Comparison of ENCODE assay signal across 18 cellular contexts in the genomic region with DNA sequence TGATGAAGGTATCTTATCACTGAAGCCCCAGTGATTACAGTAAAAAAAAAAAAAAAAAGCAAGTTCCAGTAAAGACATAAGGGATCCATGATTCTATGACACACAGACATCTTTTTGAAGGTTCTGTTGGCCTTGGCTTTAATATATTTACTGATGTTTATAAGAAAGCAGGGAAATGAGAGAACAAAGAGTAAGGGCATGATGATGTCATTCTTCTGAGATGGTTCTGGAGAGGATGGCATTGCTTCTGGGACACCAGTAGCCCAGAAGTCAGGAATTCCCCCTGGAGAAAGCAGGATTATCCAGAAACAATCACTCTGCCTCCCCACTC.
DNase-seq lines count a peak whose midpoint lies in the region; TF ChIP-seq lines count a peak whose summit lies in the region.
"Had no signal": no experiment of that assay in that cellular context is flagged by ENCODE, and none has a peak within 500 bp of the region (broad histone marks: within the 10 kb centered on the region; RNA-seq: fewer than 3 reads in every experiment).

No MANE protein-coding gene starts in this region.

- no peaks in the 10 kb centered on the region for H3K79me2 ChIP-seq in smooth muscle cell (ENCODE audit: low read depth)

- DNase-seq in T-helper 1 cell = no peak
- DNase-seq in smooth muscle cell (lab: John Stamatoyannopoulos, UW; ENCODE audit: unreplicated experiment) = no peak
- DNase-seq in G401 (ENCODE audit: low spot score) = no peak
- no peak for DNase-seq in midbrain (lab: John Stamatoyannopoulos, UW)
- DNase-seq in GM13977 (ENCODE audit: low spot score) = no peak
- DNase-seq: CD8-positive, alpha-beta memory T cell; central memory CD4-positive, alpha-beta T cell; heart left ventricle; KBM-7; left cardiac atrium; naive B cell; NCI-H1417; OCI-M1; stimulated activated naive CD4-positive, alpha-beta T cell had no signal

- peaks cover 4% of the 10 kb centered on the region for H3K27me3 Mint-ChIP-seq in T-helper 1 cell treated with Interleukin-12 subunit alpha and Interleukin-12 subunit beta and Interleukin-4 antibody, amounts not matched to agents 30 μg/mL and 1 μg/mL, for 36 hours (ENCODE audit: low read depth)
- H3K27me3 Mint-ChIP-seq: CD8-positive, alpha-beta memory T cell; naive B cell had no signal

- in situ Hi-C loops in G401 (cut with HindIII; ENCODE audit: low sequenced_read_pairs) = no loop called here
- in situ Hi-C loops in GM13977 (cut with MboI; ENCODE audit: low pct_unique_long_range_greater_than_20kb, low sequenced_read_pairs, unreplicated experiment) = no loop called here

- peak overlapping the region; percentile 60 for H3K4me3 Mint-ChIP-seq in T-helper 1 cell treated with Interleukin-12 subunit alpha and Interleukin-12 subunit beta and Interleukin-4 antibody, amounts not matched to agents 30 μg/mL and 1 μg/mL, for 36 hours
- H3K4me3 Mint-ChIP-seq: CD8-positive, alpha-beta memory T cell; naive B cell had no signal

- H2AFZ ChIP-seq in smooth muscle cell (ENCODE audit: low read depth) = peak overlapping the region; percentile 8

- no peaks in the 10 kb centered on the region for H3K9me3 ChIP-seq in HEK293 (ENCODE audit: control insufficient read depth, insufficient read depth, low read depth, low read length)
- H3K9me3 ChIP-seq in smooth muscle cell (replicated peaks; ENCODE audit: low read depth) = no peaks in the 10 kb centered on the region
- H3K9me3 ChIP-seq: heart left ventricle had no signal

- CTCF ChIA-PET in HEK293 (lab: Yijun Ruan, JAX) = no interaction called here

- H3K4me1 ChIP-seq in HEK293 (ENCODE audit: control insufficient read depth, insufficient read depth, low read length) = no peaks in the 10 kb centered on the region
- H3K4me1 ChIP-seq in smooth muscle cell (ENCODE audit: low read depth) = peaks cover 28% of the 10 kb centered on the region

- H3K9me3 Mint-ChIP-seq in T-helper 1 cell treated with Interleukin-12 subunit alpha and Interleukin-12 subunit beta and Interleukin-4 antibody, amounts not matched to agents 30 μg/mL and 1 μg/mL, for 36 hours = peaks cover 4% of the 10 kb centered on the region
- H3K9me3 Mint-ChIP-seq: CD8-positive, alpha-beta memory T cell; naive B cell had no signal

- H3K27ac ChIP-seq in HEK293 (ENCODE audit: extremely low read depth, low read depth, low read length) (no peak overlapping the region), angular gyrus (ENCODE audit: low read depth, low read length) (peak overlapping the region; percentile 22), smooth muscle cell (ENCODE audit: low read depth) (peak overlapping the region; percentile 89)
- H3K27ac ChIP-seq: 22Rv1, heart left ventricle had no signal

- H3K4me1 Mint-ChIP-seq in T-helper 1 cell treated with Interleukin-12 subunit alpha and Interleukin-12 subunit beta and Interleukin-4 antibody, amounts not matched to agents 30 μg/mL and 1 μg/mL, for 36 hours (ENCODE audit: low read depth) = peaks cover 29% of the 10 kb centered on the region

- no peak overlapping the region for H3K9ac ChIP-seq in smooth muscle cell (ENCODE audit: low read depth)

- peaks cover 12% of the 10 kb centered on the region for H3F3A ChIP-seq in smooth muscle cell (ENCODE audit: low read depth)

- TF ChIP-seq CTCF in HEK293 (tag by site-specific recombination; IDR thresholded peaks at IDR 0.05) (no peak), smooth muscle cell (IDR thresholded peaks at IDR 0.05; ENCODE audit: borderline replicate concordance, insufficient read depth, poor library complexity, severe bottlenecking) (no peak), GM13977 (IDR thresholded peaks at IDR 0.05; ENCODE audit: extremely low read depth, insufficient read depth, missing control alignments) (no peak)

- H3K4me2 ChIP-seq in smooth muscle cell = peak overlapping the region; percentile 49

- POLR2A ChIA-PET in HEK293 (lab: Yijun Ruan, JAX) = no interaction called here

- peak overlapping the region; percentile 58 for H3K27ac Mint-ChIP-seq in T-helper 1 cell treated with Interleukin-12 subunit alpha and Interleukin-12 subunit beta and Interleukin-4 antibody, amounts not matched to agents 30 μg/mL and 1 μg/mL, for 36 hours

- H3K4me3 ChIP-seq in HEK293 (ENCODE audit: low read depth, low read length) (no peak overlapping the region), smooth muscle cell (no peak overlapping the region)
- H3K4me3 ChIP-seq: heart left ventricle had no signal

- H3K36me3 ChIP-seq in HEK293 (ENCODE audit: control insufficient read depth in 2 of 2, insufficient read depth in 1 of 2, low read length in 2 of 2) (no peaks in the 10 kb centered on the region), smooth muscle cell (ENCODE audit: low read depth) (no peaks in the 10 kb centered on the region)
- H3K36me3 ChIP-seq: heart left ventricle had no signal

- H3K27me3 ChIP-seq in smooth muscle cell (ENCODE audit: low read depth) = no peaks in the 10 kb centered on the region
- H3K27me3 ChIP-seq: heart left ventricle had no signal

- no peaks in the 10 kb centered on the region for H4K20me1 ChIP-seq in smooth muscle cell (ENCODE audit: low read depth)

- peaks cover 5% of the 10 kb centered on the region for H3K36me3 Mint-ChIP-seq in T-helper 1 cell treated with Interleukin-12 subunit alpha and Interleukin-12 subunit beta and Interleukin-4 antibody, amounts not matched to agents 30 μg/mL and 1 μg/mL, for 36 hours (ENCODE audit: low read depth)
- H3K36me3 Mint-ChIP-seq: CD8-positive, alpha-beta memory T cell; naive B cell had no signal

TF ChIP-seq in HEK293, 187 proteins besides CTCF, POLR2A, EP300 and RAD21:
- TF ChIP-seq KLF10 (tag by site-specific recombination; IDR thresholded peaks at IDR 0.05) (no peak), ATF2 (tag by site-specific recombination; IDR thresholded peaks at IDR 0.05; ENCODE audit: low read depth) (peak; percentile 56)
TF ChIP-seq in HEK293: peak in this region for 1.
